In genomic region chr12:114846771-114847170, GRCh38 we compare ENCODE assay signal across 16 cellular contexts.
DNase-seq lines count a peak whose midpoint lies in the region; ATAC-seq lines count a peak whose summit lies in the region.
"Had no signal": no experiment of that assay in that cellular context is flagged by ENCODE, and none has a peak within 500 bp of the region (broad histone marks: within the 10 kb centered on the region; RNA-seq: fewer than 3 reads in every experiment).

No MANE protein-coding gene starts in this region.

- no peaks in the 10 kb centered on the region for H3K27me3 Mint-ChIP-seq in T-helper 2 cell treated with Interferon-gamma antibody and Interleukin-4, amounts not matched to agents 5 μg/mL and 100 μg/mL, for 36 hours (ENCODE audit: low read depth)
- peaks cover 2% of the 10 kb centered on the region for H3K27me3 Mint-ChIP-seq in activated CD4-positive, alpha-beta T cell treated with anti-CD3 and anti-CD28 coated beads for 36 hours
- H3K27me3 Mint-ChIP-seq: CD4-positive, alpha-beta memory T cell had no signal

- intact Hi-C loops in sciatic nerve (cut with DNase I), result no loop called here
- intact Hi-C loops in activated CD4-positive, alpha-beta T cell treated with anti-CD3 and anti-CD28 coated beads for 36 hours (cut with DNase I, micrococcal nuclease), result no loop called here

- H3K27ac Mint-ChIP-seq in T-helper 2 cell treated with Interferon-gamma antibody and Interleukin-4, amounts not matched to agents 5 μg/mL and 100 μg/mL, for 36 hours, result no peak overlapping the region
- H3K27ac Mint-ChIP-seq in activated CD4-positive, alpha-beta T cell treated with anti-CD3 and anti-CD28 coated beads for 36 hours, result no peak overlapping the region
- H3K27ac Mint-ChIP-seq: CD4-positive, alpha-beta memory T cell had no signal

- DNase-seq in amniotic epithelial cell (ENCODE audit: low read depth), result peak; percentile 29
- DNase-seq in left kidney (ENCODE audit: low read depth, low spot score), result peak; percentile 9
- no peak for DNase-seq in sciatic nerve (ENCODE audit: low spot score)
- DNase-seq in T-helper 2 cell treated with Interferon-gamma antibody and Interleukin-4, amounts not matched to agents 5 μg/mL and 100 μg/mL, for 36 hours (ENCODE audit: low spot score), result no peak
- no peak for DNase-seq in activated CD4-positive, alpha-beta T cell treated with anti-CD3 and anti-CD28 coated beads for 36 hours
- DNase-seq: C1 segment of cervical spinal cord; Calu3; CD4-positive, alpha-beta memory T cell; COR-L47; DMS53; DMS79 treated with DMSO at 0.1 percent for 48 hours; GF-D8; GM23248; H7; HCEC 1CT had no signal

- no peak overlapping the region for H3K4me3 Mint-ChIP-seq in T-helper 2 cell treated with Interferon-gamma antibody and Interleukin-4, amounts not matched to agents 5 μg/mL and 100 μg/mL, for 36 hours
- no peak overlapping the region for H3K4me3 Mint-ChIP-seq in activated CD4-positive, alpha-beta T cell treated with anti-CD3 and anti-CD28 coated beads for 36 hours
- H3K4me3 Mint-ChIP-seq: CD4-positive, alpha-beta memory T cell had no signal

- no peaks in the 10 kb centered on the region for H3K4me1 Mint-ChIP-seq in T-helper 2 cell treated with Interferon-gamma antibody and Interleukin-4, amounts not matched to agents 5 μg/mL and 100 μg/mL, for 36 hours (ENCODE audit: low read depth)
- H3K4me1 Mint-ChIP-seq in activated CD4-positive, alpha-beta T cell treated with anti-CD3 and anti-CD28 coated beads for 36 hours, result no peaks in the 10 kb centered on the region
- H3K4me1 Mint-ChIP-seq: CD4-positive, alpha-beta memory T cell had no signal

- CTCF ChIA-PET in activated CD4-positive, alpha-beta T cell treated with anti-CD3 and anti-CD28 coated beads for 36 hours (lab: Charles Lee), result no interaction called here

- no peaks in the 10 kb centered on the region for H3K36me3 Mint-ChIP-seq in T-helper 2 cell treated with Interferon-gamma antibody and Interleukin-4, amounts not matched to agents 5 μg/mL and 100 μg/mL, for 36 hours (ENCODE audit: low read depth)
- no peaks in the 10 kb centered on the region for H3K36me3 Mint-ChIP-seq in activated CD4-positive, alpha-beta T cell treated with anti-CD3 and anti-CD28 coated beads for 36 hours (ENCODE audit: low read depth)
- H3K36me3 Mint-ChIP-seq: CD4-positive, alpha-beta memory T cell had no signal

- ATAC-seq in sciatic nerve (peak; percentile 47), GM21528 (IDR thresholded peaks at IDR 0.05; ENCODE audit: low FRiP score, unreplicated experiment) (no peak)
- no peak for ATAC-seq in activated CD4-positive, alpha-beta T cell treated with anti-CD3 and anti-CD28 coated beads for 36 hours

- POLR2A ChIA-PET in activated CD4-positive, alpha-beta T cell treated with anti-CD3 and anti-CD28 coated beads for 36 hours (lab: Charles Lee), result no interaction called here

- H3K9me3 Mint-ChIP-seq in T-helper 2 cell treated with Interferon-gamma antibody and Interleukin-4, amounts not matched to agents 5 μg/mL and 100 μg/mL, for 36 hours, result peaks cover 5% of the 10 kb centered on the region
- no peaks in the 10 kb centered on the region for H3K9me3 Mint-ChIP-seq in activated CD4-positive, alpha-beta T cell treated with anti-CD3 and anti-CD28 coated beads for 36 hours (ENCODE audit: low read depth)

Comparison
In these comparisons a context has a peak if more than half of its experiments do, and no peak if none do; other contexts are left out.
1. DNase-seq: peak in amniotic epithelial cell (single experiment) and left kidney (single experiment); none in sciatic nerve (single experiment), T-helper 2 cell treated with Interferon-gamma antibody and Interleukin-4, amounts not matched to agents 5 μg/mL and 100 μg/mL, for 36 hours (single experiment) and activated CD4-positive, alpha-beta T cell treated with anti-CD3 and anti-CD28 coated beads for 36 hours (single experiment).